Comparison of ENCODE assay signal across 8 cellular contexts in genomic region chr1:79497193-79497773, GRCh38.
DNase-seq lines count a peak whose midpoint lies in the region; ATAC-seq and TF ChIP-seq lines count a peak whose summit lies in the region.

No MANE protein-coding gene starts in this region.

- no peak overlapping the region for H3K27ac ChIP-seq in spleen

- intact Hi-C loops in spleen (cut with DNase I; ENCODE audit: low total_unique reads) = no loop called here

- TF ChIP-seq CTCF in foreskin fibroblast (IDR thresholded peaks at IDR 0.05; ENCODE audit: low read depth, low read length) = peak; percentile 94
- TF ChIP-seq CTCF in spleen (IDR thresholded peaks at IDR 0.05 in 8 of 11, conservative IDR thresholded peaks at IDR 0.05 in 3 of 11) = peak in 8 of 11 experiments; percentile 29 to 62 (median 50)

- no peaks in the 10 kb centered on the region for H3K9me3 ChIP-seq in spleen

- ATAC-seq in GM21529 (IDR thresholded peaks at IDR 0.05; ENCODE audit: unreplicated experiment) = peak; percentile 85

- H3K4me1 ChIP-seq in spleen = no peaks in the 10 kb centered on the region

- no peaks in the 10 kb centered on the region for H3K36me3 ChIP-seq in spleen

- in situ Hi-C loops in KBM-7 (cut with MboI; ENCODE audit: low pct_unique_long_range_greater_than_20kb, low sequenced_read_pairs) = no loop called here

- no peak for TF ChIP-seq POLR2A in spleen (IDR thresholded peaks at IDR 0.05)

- H3K27me3 ChIP-seq in spleen (replicated peaks in 1 of 7) = no peaks in the 10 kb centered on the region

- DNase-seq in NCI-H1436 (lab: John Stamatoyannopoulos, UW) (peak; percentile 9), NCI-H1436 treated with DMSO at 0.1 percent for 48 hours (lab: John Stamatoyannopoulos, UW) (no peak), KBM-7 (peak; percentile 49), SK-N-DZ (ENCODE audit: low spot score) (peak; percentile 41), foreskin fibroblast (peak; percentile 28 to 68), spleen (no peak), ureter (ENCODE audit: low spot score) (no peak)

- no peak overlapping the region for H3K4me3 ChIP-seq in foreskin fibroblast (ENCODE audit: low read depth in 1 of 2, low read length in 2 of 2)
- no peak overlapping the region for H3K4me3 ChIP-seq in spleen

- 32 to 49% (median 35%) methylated on average over 4 of the region's 4 CpGs for WGBS in spleen, 5 donors

Comparison
In these comparisons a context has a peak if more than half of its experiments do, and no peak if none do; other contexts are left out.
1. DNase-seq: peak in NCI-H1436 (single experiment), KBM-7 (single experiment), SK-N-DZ (single experiment) and foreskin fibroblast (2 of 2); none in NCI-H1436 treated with DMSO at 0.1 percent for 48 hours (single experiment), spleen (single experiment) and ureter (single experiment).